Comparison of ENCODE assay signal across 1 cellular context in the genomic region with DNA sequence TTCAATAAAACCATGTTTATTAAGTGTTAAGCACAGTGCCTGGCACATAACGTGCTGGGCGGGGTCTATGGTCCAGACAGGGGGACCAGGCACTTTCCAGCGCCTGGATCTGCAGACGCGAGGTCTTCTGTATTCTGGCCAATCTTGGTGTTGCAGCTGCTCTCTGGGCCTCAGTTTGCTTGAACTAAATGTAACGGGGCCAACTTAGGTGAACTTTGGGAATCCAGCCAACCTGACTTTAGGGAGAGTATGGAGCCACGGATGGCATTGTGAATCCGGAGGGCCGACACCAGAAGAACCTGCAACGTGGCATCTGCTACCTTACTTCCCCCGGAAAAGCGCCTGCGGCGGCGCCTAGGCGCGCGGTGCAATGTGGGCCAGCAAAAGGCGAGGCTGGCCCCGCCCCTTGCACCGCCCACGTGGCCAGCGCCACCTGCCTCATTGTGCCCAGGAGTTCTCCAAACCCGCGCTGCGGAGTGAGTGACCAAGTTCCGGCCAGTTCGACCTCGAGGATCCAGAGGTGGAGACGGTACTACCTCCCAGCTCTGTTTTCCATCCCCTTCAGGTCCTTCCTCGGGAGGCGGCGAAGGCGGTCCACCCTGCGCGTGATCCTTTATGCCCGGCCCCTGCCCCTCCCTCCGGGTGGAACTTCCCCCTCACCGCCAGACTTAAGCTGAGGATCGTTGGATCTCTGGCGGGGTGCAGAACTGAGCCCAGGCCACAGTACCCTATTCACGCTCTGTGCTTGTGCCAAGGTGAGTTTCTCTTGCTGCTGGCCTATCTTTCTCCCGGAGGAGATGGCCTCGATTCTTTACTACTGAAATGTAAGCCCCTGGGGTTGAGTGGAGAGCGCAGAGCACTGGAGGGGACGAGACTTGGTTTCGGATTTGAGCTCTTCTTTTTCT.
TF ChIP-seq lines count a peak whose summit lies in the region.

A gene (plus strand): TSS at position 426 of the 905 bp plus-strand sequence. CDS start 10,969 bp downstream, outside the sequence.

TF ChIP-seq in GM12878, 131 proteins besides CTCF, POLR2A, EP300 and RAD21 (continued from another document and continues in another):
- TF ChIP-seq CREB1 (IDR thresholded peaks at IDR 0.05; ENCODE audit: low read depth): peak; percentile 46; the same call in 1 of the 2 replicates
- no peak; the same call in 1 of the 2 replicates for TF ChIP-seq DPF2 (IDR thresholded peaks at IDR 0.05)
- no peak for TF ChIP-seq ZSCAN29 (IDR thresholded peaks at IDR 0.05)
- TF ChIP-seq POLR2AphosphoS2 (IDR thresholded peaks at IDR 0.05; ENCODE audit: low read depth, low read length): 0 out of 2 replicates have a peak, but pooled peaks have one; percentile 57
- TF ChIP-seq TCF3 (IDR thresholded peaks at IDR 0.05; ENCODE audit: borderline replicate concordance, insufficient read depth, low read depth, low read length): peak; percentile 58
- TF ChIP-seq PML (IDR thresholded peaks at IDR 0.05; ENCODE audit: low read length): peak; percentile 82; the same call in 1 of the 2 replicates
- peak; percentile 94 for TF ChIP-seq RAD51 (IDR thresholded peaks at IDR 0.05)
- peak; percentile 89 for TF ChIP-seq SMAD5 (IDR thresholded peaks at IDR 0.05; ENCODE audit: low read depth)
- 0 out of 2 replicates have a peak, but pooled peaks have one; percentile 23 for TF ChIP-seq NR2F1 (conservative IDR thresholded peaks at IDR 0.05)
- TF ChIP-seq, protein P1, sequence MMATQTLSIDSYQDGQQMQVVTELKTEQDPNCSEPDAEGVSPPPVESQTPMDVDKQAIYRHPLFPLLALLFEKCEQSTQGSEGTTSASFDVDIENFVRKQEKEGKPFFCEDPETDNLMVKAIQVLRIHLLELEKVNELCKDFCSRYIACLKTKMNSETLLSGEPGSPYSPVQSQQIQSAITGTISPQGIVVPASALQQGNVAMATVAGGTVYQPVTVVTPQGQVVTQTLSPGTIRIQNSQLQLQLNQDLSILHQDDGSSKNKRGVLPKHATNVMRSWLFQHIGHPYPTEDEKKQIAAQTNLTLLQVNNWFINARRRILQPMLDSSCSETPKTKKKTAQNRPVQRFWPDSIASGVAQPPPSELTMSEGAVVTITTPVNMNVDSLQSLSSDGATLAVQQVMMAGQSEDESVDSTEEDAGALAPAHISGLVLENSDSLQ (IDR thresholded peaks at IDR 0.05): no peak
- TF ChIP-seq CBFB (IDR thresholded peaks at IDR 0.05; ENCODE audit: low read depth): no peak; the same call in 1 of the 2 replicates
- peak; percentile 94 for TF ChIP-seq ATF7 (IDR thresholded peaks at IDR 0.05; ENCODE audit: low read depth)
- TF ChIP-seq ETV6 (conservative IDR thresholded peaks at IDR 0.05 in 1 of 2, IDR thresholded peaks at IDR 0.05 in 1 of 2; ENCODE audit: borderline replicate concordance in 1 of 2, low read depth in 1 of 2): 0 out of 4 replicates have a peak, but pooled peaks of 1 of the 2 experiments have one; percentile 39
- TF ChIP-seq MXI1 (IDR thresholded peaks at IDR 0.05; ENCODE audit: low read depth, low read length): peak; percentile 92
- peak; percentile 87 for TF ChIP-seq NBN (IDR thresholded peaks at IDR 0.05)
- no peak for TF ChIP-seq KAT2A (conservative IDR thresholded peaks at IDR 0.05; ENCODE audit: control insufficient read depth, low read depth, low read length)
- no peak for TF ChIP-seq ZBED1 (IDR thresholded peaks at IDR 0.05; ENCODE audit: borderline replicate concordance)
- TF ChIP-seq EGR1 (IDR thresholded peaks at IDR 0.05; ENCODE audit: borderline replicate concordance in 1 of 2, low read depth in 2 of 2, low read length in 2 of 2): peak in 1 of 2 experiments; percentile 86; a peak in 2 of 3 replicates
- TF ChIP-seq, protein P2, sequence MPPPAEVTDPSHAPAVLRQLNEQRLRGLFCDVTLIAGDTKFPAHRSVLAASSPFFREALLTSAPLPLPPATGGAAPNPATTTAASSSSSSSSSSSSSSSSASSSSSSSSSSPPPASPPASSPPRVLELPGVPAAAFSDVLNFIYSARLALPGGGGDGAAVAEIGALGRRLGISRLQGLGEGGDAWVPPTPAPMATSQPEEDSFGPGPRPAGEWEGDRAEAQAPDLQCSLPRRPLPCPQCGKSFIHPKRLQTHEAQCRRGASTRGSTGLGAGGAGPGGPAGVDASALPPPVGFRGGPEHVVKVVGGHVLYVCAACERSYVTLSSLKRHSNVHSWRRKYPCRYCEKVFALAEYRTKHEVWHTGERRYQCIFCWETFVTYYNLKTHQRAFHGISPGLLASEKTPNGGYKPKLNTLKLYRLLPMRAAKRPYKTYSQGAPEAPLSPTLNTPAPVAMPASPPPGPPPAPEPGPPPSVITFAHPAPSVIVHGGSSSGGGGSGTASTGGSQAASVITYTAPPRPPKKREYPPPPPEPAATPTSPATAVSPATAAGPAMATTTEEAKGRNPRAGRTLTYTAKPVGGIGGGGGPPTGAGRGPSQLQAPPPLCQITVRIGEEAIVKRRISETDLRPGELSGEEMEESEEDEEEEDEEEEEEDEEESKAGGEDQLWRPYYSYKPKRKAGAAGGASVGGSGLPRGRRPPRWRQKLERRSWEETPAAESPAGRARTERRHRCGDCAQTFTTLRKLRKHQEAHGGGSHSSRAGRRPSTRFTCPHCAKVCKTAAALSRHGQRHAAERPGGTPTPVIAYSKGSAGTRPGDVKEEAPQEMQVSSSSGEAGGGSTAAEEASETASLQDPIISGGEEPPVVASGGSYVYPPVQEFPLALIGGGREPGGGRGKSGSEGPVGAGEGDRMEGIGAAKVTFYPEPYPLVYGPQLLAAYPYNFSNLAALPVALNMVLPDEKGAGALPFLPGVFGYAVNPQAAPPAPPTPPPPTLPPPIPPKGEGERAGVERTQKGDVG (CRISPR knock-in tag; IDR thresholded peaks at IDR 0.05): 0 out of 2 replicates have a peak, but pooled peaks have one; percentile 55
- TF ChIP-seq ZNF384 (IDR thresholded peaks at IDR 0.05; ENCODE audit: borderline replicate concordance, low read depth, low read length): no peak
- no peak for TF ChIP-seq RELA (IDR thresholded peaks at IDR 0.05; ENCODE audit: borderline replicate concordance, partially characterized antibody)
- TF ChIP-seq, protein P3, sequence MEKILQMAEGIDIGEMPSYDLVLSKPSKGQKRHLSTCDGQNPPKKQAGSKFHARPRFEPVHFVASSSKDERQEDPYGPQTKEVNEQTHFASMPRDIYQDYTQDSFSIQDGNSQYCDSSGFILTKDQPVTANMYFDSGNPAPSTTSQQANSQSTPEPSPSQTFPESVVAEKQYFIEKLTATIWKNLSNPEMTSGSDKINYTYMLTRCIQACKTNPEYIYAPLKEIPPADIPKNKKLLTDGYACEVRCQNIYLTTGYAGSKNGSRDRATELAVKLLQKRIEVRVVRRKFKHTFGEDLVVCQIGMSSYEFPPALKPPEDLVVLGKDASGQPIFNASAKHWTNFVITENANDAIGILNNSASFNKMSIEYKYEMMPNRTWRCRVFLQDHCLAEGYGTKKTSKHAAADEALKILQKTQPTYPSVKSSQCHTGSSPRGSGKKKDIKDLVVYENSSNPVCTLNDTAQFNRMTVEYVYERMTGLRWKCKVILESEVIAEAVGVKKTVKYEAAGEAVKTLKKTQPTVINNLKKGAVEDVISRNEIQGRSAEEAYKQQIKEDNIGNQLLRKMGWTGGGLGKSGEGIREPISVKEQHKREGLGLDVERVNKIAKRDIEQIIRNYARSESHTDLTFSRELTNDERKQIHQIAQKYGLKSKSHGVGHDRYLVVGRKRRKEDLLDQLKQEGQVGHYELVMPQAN (conservative IDR thresholded peaks at IDR 0.05): peak; percentile 85
- no peak for TF ChIP-seq MEF2B (IDR thresholded peaks at IDR 0.05; ENCODE audit: partially characterized antibody, poor library complexity, severe bottlenecking)
- no peak for TF ChIP-seq MEF2A (IDR thresholded peaks at IDR 0.05; ENCODE audit: insufficient read depth, low read depth, low read length)
- TF ChIP-seq CBX5 (IDR thresholded peaks at IDR 0.05; ENCODE audit: low read depth): no peak
- TF ChIP-seq SRF (IDR thresholded peaks at IDR 0.05; ENCODE audit: low read depth in 2 of 2, low read length in 2 of 2): 0 out of 4 replicates have a peak, but pooled peaks of 1 of the 2 experiments have one; percentile 5
- TF ChIP-seq TCF7 (IDR thresholded peaks at IDR 0.05; ENCODE audit: borderline replicate concordance): no peak
- TF ChIP-seq POU2F2 (IDR thresholded peaks at IDR 0.05; ENCODE audit: borderline replicate concordance, low read depth, low read length): peak; percentile 50; the same call in 1 of the 3 replicates
- TF ChIP-seq PAX8 (IDR thresholded peaks at IDR 0.05): no peak; the same call in 1 of the 2 replicates
- TF ChIP-seq NRF1 (conservative IDR thresholded peaks at IDR 0.05; ENCODE audit: low read depth, low read length): peak; percentile 12; the same call in 1 of the 2 replicates
- TF ChIP-seq RBBP5 (conservative IDR thresholded peaks at IDR 0.05): no peak
- TF ChIP-seq, protein P4, sequence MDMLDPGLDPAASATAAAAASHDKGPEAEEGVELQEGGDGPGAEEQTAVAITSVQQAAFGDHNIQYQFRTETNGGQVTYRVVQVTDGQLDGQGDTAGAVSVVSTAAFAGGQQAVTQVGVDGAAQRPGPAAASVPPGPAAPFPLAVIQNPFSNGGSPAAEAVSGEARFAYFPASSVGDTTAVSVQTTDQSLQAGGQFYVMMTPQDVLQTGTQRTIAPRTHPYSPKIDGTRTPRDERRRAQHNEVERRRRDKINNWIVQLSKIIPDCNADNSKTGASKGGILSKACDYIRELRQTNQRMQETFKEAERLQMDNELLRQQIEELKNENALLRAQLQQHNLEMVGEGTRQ (IDR thresholded peaks at IDR 0.05; ENCODE audit: borderline replicate concordance, low read depth, low read length): peak; percentile 80
- no peak for TF ChIP-seq NFXL1 (IDR thresholded peaks at IDR 0.05; ENCODE audit: borderline replicate concordance)
- TF ChIP-seq CHD4 (IDR thresholded peaks at IDR 0.05): no peak
- TF ChIP-seq, protein P5, sequence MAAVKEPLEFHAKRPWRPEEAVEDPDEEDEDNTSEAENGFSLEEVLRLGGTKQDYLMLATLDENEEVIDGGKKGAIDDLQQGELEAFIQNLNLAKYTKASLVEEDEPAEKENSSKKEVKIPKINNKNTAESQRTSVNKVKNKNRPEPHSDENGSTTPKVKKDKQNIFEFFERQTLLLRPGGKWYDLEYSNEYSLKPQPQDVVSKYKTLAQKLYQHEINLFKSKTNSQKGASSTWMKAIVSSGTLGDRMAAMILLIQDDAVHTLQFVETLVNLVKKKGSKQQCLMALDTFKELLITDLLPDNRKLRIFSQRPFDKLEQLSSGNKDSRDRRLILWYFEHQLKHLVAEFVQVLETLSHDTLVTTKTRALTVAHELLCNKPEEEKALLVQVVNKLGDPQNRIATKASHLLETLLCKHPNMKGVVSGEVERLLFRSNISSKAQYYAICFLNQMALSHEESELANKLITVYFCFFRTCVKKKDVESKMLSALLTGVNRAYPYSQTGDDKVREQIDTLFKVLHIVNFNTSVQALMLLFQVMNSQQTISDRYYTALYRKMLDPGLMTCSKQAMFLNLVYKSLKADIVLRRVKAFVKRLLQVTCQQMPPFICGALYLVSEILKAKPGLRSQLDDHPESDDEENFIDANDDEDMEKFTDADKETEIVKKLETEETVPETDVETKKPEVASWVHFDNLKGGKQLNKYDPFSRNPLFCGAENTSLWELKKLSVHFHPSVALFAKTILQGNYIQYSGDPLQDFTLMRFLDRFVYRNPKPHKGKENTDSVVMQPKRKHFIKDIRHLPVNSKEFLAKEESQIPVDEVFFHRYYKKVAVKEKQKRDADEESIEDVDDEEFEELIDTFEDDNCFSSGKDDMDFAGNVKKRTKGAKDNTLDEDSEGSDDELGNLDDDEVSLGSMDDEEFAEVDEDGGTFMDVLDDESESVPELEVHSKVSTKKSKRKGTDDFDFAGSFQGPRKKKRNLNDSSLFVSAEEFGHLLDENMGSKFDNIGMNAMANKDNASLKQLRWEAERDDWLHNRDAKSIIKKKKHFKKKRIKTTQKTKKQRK (IDR thresholded peaks at IDR 0.05; ENCODE audit: low read depth, low read length): no peak
- no peak for TF ChIP-seq SPI1 (IDR thresholded peaks at IDR 0.05; ENCODE audit: borderline replicate concordance, insufficient read depth, low read depth, low read length)
- TF ChIP-seq IRF4 (IDR thresholded peaks at IDR 0.05; ENCODE audit: low read depth, low read length): no peak; the same call in 1 of the 2 replicates
- no peak for TF ChIP-seq NR2C1 (IDR thresholded peaks at IDR 0.05)
- TF ChIP-seq, protein P6, sequence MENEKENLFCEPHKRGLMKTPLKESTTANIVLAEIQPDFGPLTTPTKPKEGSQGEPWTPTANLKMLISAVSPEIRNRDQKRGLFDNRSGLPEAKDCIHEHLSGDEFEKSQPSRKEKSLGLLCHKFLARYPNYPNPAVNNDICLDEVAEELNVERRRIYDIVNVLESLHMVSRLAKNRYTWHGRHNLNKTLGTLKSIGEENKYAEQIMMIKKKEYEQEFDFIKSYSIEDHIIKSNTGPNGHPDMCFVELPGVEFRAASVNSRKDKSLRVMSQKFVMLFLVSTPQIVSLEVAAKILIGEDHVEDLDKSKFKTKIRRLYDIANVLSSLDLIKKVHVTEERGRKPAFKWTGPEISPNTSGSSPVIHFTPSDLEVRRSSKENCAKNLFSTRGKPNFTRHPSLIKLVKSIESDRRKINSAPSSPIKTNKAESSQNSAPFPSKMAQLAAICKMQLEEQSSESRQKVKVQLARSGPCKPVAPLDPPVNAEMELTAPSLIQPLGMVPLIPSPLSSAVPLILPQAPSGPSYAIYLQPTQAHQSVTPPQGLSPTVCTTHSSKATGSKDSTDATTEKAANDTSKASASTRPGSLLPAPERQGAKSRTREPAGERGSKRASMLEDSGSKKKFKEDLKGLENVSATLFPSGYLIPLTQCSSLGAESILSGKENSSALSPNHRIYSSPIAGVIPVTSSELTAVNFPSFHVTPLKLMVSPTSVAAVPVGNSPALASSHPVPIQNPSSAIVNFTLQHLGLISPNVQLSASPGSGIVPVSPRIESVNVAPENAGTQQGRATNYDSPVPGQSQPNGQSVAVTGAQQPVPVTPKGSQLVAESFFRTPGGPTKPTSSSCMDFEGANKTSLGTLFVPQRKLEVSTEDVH (IDR thresholded peaks at IDR 0.05; ENCODE audit: low read depth, partially characterized antibody): no peak
- no peak for TF ChIP-seq TBL1XR1 (IDR thresholded peaks at IDR 0.05; ENCODE audit: low read depth, low read length)
- TF ChIP-seq SMC3 (IDR thresholded peaks at IDR 0.05; ENCODE audit: borderline replicate concordance, low read length): no peak
- TF ChIP-seq SREBF2 (IDR thresholded peaks at IDR 0.05; ENCODE audit: low read length): no peak
- peak; percentile 81; the same call in 1 of the 2 replicates for TF ChIP-seq TAF1 (IDR thresholded peaks at IDR 0.05; ENCODE audit: borderline replicate concordance, low read depth, low read length)
- no peak for TF ChIP-seq KDM1A (IDR thresholded peaks at IDR 0.05; ENCODE audit: borderline replicate concordance)
- no peak for TF ChIP-seq NR2C2 (IDR thresholded peaks at IDR 0.05; ENCODE audit: borderline replicate concordance, control insufficient read depth, insufficient read length, low read depth)
